In the genomic region with DNA sequence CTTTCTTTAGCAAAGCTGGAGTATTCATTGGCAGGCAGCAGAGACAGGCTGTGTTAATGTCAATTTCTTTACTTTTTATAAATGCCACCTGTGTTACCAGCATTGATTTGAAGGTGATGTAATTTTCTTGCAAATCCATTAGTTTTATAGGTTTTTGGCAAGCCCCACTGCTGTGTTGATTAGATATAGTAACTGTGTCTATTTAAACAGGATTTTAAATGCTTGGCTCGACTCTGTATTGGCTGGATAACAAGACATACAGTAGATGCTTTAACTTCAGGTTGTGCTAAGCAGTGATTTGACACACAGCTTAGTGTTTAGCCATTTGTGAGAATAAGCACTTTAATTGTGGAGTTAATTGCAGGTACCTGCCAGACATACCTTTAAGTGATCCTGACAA, we compare ENCODE assay signal across 19 cellular contexts.
DNase-seq lines count a peak whose midpoint lies in the region; ATAC-seq and TF ChIP-seq lines count a peak whose summit lies in the region.
"Had no signal": no experiment of that assay in that cellular context is flagged by ENCODE, and none has a peak within 500 bp of the region (broad histone marks: within the 10 kb centered on the region; RNA-seq: fewer than 3 reads in every experiment).

No MANE protein-coding gene starts in this region.

- H3K4me3 Mint-ChIP-seq in nephron: no peak overlapping the region
- H3K4me3 Mint-ChIP-seq: CD4-positive, alpha-beta T cell had no signal

- no peak overlapping the region for H3K27ac ChIP-seq in psoas muscle
- H3K27ac ChIP-seq: BLaER1, RWPE1, SK-N-MC had no signal

- TF ChIP-seq CTCF in LNCaP clone FGC (IDR thresholded peaks at IDR 0.05; ENCODE audit: control insufficient read depth, extremely low read depth, insufficient read depth) (no peak), nephron (IDR thresholded peaks at IDR 0.05; ENCODE audit: unreplicated experiment in 3 of 3) (no peak), psoas muscle (IDR thresholded peaks at IDR 0.05) (no peak)

- peaks cover 6% of the 10 kb centered on the region for H3K9me3 Mint-ChIP-seq in nephron
- H3K9me3 Mint-ChIP-seq: CD4-positive, alpha-beta T cell had no signal

- no peaks in the 10 kb centered on the region for H3K27me3 ChIP-seq in psoas muscle (ENCODE audit: insufficient read depth in 3 of 3, low read length in 2 of 3)
- H3K27me3 ChIP-seq: BLaER1 had no signal

- no peaks in the 10 kb centered on the region for H3K27me3 Mint-ChIP-seq in nephron (ENCODE audit: low read depth)

- H3K4me3 ChIP-seq in LNCaP clone FGC (ENCODE audit: low read depth, low read length) (no peak overlapping the region), psoas muscle (no peak overlapping the region)
- H3K4me3 ChIP-seq: BLaER1, SK-N-MC had no signal

- H3K36me3 ChIP-seq in psoas muscle (ENCODE audit: insufficient read depth in 1 of 2, low read depth in 1 of 2): no peaks in the 10 kb centered on the region
- H3K36me3 ChIP-seq: BLaER1 had no signal

- peak; percentile 97 for DNase-seq in LNCaP clone FGC (ENCODE audit: low read depth)
- DNase-seq in NCI-H146 (lab: John Stamatoyannopoulos, UW): peak; percentile 67
- DNase-seq in NCI-H748 treated with DMSO at 0.1 percent for 48 hours (lab: John Stamatoyannopoulos, UW): peak; percentile 65
- DNase-seq in NCI-H1105 treated with DMSO at 0.1 percent for 48 hours (lab: John Stamatoyannopoulos, UW): no peak
- no peak for DNase-seq in psoas muscle
- DNase-seq: ACHN; CD4-positive, alpha-beta T cell; GF-D8; Karpas-422; NCI-H1694 treated with DMSO at 0.1 percent for 48 hours; NCI-H226; NCI-H510A treated with DMSO at 0.1 percent for 48 hours; SHP77 treated with DMSO at 0.1 percent for 48 hours; T-helper 2 cell had no signal

- ATAC-seq in GM21367 (IDR thresholded peaks at IDR 0.05; ENCODE audit: unreplicated experiment) (no peak), psoas muscle (no peak)

- no peaks in the 10 kb centered on the region for H3K9me3 ChIP-seq in psoas muscle
- H3K9me3 ChIP-seq: BLaER1 had no signal

- intact Hi-C loops in psoas muscle (cut with DNase I): no loop called here

- H3K4me1 Mint-ChIP-seq in nephron: peaks cover 15% of the 10 kb centered on the region

- H3K4me1 ChIP-seq in psoas muscle: no peaks in the 10 kb centered on the region
- H3K4me1 ChIP-seq: BLaER1 had no signal

- WGBS in psoas muscle, 3 donors: 30 to 33% (median 31%) methylated on average over 1 of the region's 1 CpG

- H3K27ac Mint-ChIP-seq in nephron: peak overlapping the region; percentile 45 to 78 (median 57)
- H3K27ac Mint-ChIP-seq: CD4-positive, alpha-beta T cell had no signal

- H3K36me3 Mint-ChIP-seq in nephron (ENCODE audit: low read depth): no peaks in the 10 kb centered on the region

Comparison
In these comparisons a context has a peak if more than half of its experiments do, and no peak if none do; other contexts are left out.
1. DNase-seq: peak in LNCaP clone FGC (single experiment), NCI-H146 (single experiment) and NCI-H748 treated with DMSO at 0.1 percent for 48 hours (single experiment); none in NCI-H1105 treated with DMSO at 0.1 percent for 48 hours (single experiment) and psoas muscle (0 of 2).